In genomic region chr5:122490718-122491117, GRCh38 we compare ENCODE assay signal across 9 cellular contexts.
"Had no signal": no experiment of that assay in that cellular context is flagged by ENCODE, and none has a peak within 500 bp of the region (broad histone marks: within the 10 kb centered on the region; RNA-seq: fewer than 3 reads in every experiment).

No MANE protein-coding gene starts in this region.

- H3K27ac ChIP-seq: GM23248 had no signal

- H3K27ac Mint-ChIP-seq: GM23338, H9, HFFc6 had no signal

- H3K9me3 Mint-ChIP-seq: GM23338, H9, HFFc6 had no signal

- H3K36me3 ChIP-seq: HAP-1 had no signal

- H3K4me3 Mint-ChIP-seq: GM23338, H9, HFFc6 had no signal

- H3K4me3 ChIP-seq: GM23248, GM23338, HAP-1 had no signal

- H3K4me1 ChIP-seq: HAP-1 had no signal

- H3K4me2 ChIP-seq: GM23338 had no signal

- H2AFZ ChIP-seq: GM23248, GM23338 had no signal

- H3K9me3 ChIP-seq: HAP-1 had no signal

- DNase-seq: GM23248, GOT3, H7, H9, HCEC 1CT, HFFc6 had no signal

- ATAC-seq: GM23338, HCT116 had no signal

- H3K9ac ChIP-seq: GM23248 had no signal
